Comparison of ENCODE assay signal across 1 cellular context in the genomic region with DNA sequence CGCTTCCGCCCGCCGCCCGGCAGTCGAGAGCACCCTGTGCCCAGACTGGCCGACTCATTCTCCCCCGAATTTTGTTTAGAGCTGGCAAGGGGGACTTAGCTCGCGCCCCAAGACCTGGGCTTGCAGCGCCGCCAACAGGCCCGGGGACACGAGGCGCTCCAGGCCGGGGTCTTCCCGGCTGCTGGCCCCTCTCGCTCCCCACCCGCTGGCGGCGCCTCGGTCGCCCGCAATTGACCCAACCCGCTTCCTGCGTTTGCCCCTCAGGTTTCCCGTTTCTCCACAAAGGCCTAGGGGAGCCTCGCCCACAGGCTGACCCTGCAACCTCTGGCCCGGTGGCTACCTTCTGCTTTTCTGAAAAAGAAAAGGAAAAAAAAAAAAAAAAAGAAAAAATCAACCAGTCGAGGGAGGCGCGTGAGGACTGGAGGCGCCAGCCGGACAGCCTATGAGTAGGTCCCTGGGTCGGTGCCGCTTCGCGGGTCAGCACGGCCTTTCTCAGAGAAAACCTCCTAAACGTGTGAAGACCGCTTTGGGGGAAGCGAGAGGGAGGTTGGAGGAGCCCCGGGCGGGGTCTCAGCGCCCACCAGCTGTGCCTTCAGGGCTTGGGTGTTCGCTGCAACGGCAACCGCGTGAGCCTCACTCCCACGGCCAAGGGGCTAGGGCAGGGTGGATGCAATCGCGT.
TF ChIP-seq lines count a peak whose summit lies in the region.

No MANE protein-coding gene starts in this region.

TF ChIP-seq in neural cell, 6 proteins besides CTCF, POLR2A, EP300 and RAD21:
- TF ChIP-seq EZH2 (IDR thresholded peaks at IDR 0.05; ENCODE audit: borderline replicate concordance, insufficient read depth, low read length, poor library complexity, severe bottlenecking): peak; percentile 52
- TF ChIP-seq SMC3 (conservative IDR thresholded peaks at IDR 0.05; ENCODE audit: poor library complexity): no peak
- peak; percentile 4 for TF ChIP-seq POLR2AphosphoS5 (IDR thresholded peaks at IDR 0.05)
